10 cellular contexts compared by ENCODE assay signal in the genomic region with DNA sequence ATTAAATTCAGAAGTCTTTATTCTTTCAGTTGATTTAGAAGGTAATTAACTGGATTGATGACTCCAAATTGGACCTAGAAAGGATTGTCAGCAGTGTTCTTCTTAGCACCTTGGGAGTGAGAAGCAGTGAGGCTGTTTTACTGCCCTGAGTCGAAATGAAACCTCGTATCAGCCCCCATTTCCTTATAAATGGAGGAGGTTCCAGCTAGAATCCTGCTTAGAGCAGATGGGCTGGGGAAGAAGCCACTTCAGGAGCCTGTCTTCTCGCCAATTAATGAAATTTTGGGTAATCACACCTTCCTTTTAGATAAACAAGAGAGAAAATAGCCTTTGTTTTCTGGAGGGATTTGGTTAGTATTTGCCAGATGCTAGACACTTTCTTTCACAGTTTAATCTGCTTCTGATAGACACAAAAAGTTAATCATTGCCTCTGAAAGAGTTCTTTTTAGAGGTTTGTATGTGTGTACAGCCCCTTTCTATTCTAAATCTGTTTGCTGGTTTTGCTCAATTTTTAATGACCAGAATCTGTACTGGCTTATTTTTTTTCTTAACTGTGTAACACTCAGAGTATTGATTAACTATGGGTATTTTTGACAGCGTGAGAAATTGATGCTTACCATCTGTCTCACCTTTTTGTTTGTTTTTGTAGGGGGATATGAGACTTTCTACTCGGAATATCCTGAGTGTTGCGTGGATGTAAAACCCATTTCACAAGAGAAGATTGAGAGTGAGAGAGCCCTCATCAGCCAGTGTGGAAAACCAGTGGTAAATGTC. TPM values are rescaled to one million over a fixed set of nuclear protein-coding genes. Genes with fewer than 3 reads are reported as not detected.
DNase-seq lines count a peak whose midpoint lies in the region; ATAC-seq and TF ChIP-seq lines count a peak whose summit lies in the region.
"Had no signal": no experiment of that assay in that cellular context is flagged by ENCODE, and none has a peak within 500 bp of the region (broad histone marks: within the 10 kb centered on the region; RNA-seq: fewer than 3 reads in every experiment).

No MANE protein-coding gene starts in this region.

- no peaks in the 10 kb centered on the region for H3K27me3 Mint-ChIP-seq in activated naive CD4-positive, alpha-beta T cell treated with anti-CD3 and anti-CD28 coated beads for 36 hours (ENCODE audit: low read depth)

- peaks cover 77% of the 10 kb centered on the region for H3K36me3 Mint-ChIP-seq in activated naive CD4-positive, alpha-beta T cell treated with anti-CD3 and anti-CD28 coated beads for 36 hours (ENCODE audit: low read depth)
- H3K36me3 Mint-ChIP-seq: mesothelial cell of epicardium had no signal

- intact Hi-C loops in activated naive CD4-positive, alpha-beta T cell treated with anti-CD3 and anti-CD28 coated beads for 36 hours (cut with micrococcal nuclease): loop anchor here (2.0 to 5.0 kb wide), 3 partner anchors 275 to 495 kb away; partner anchors contain the start of gene ADD3
- intact Hi-C loops in thyroid gland (cut with DNase I): no loop called here

- TF ChIP-seq CTCF in VCaP (conservative IDR thresholded peaks at IDR 0.05): no peak
- no peak for TF ChIP-seq CTCF in fibroblast of pulmonary artery (IDR thresholded peaks at IDR 0.05; ENCODE audit: low read length, missing control alignments)
- no peak for TF ChIP-seq CTCF in thyroid gland (IDR thresholded peaks at IDR 0.05)

- no peaks in the 10 kb centered on the region for H3K9me3 Mint-ChIP-seq in activated naive CD4-positive, alpha-beta T cell treated with anti-CD3 and anti-CD28 coated beads for 36 hours
- H3K9me3 Mint-ChIP-seq: mesothelial cell of epicardium had no signal

- peak overlapping the region; percentile 85 for H3K27ac Mint-ChIP-seq in activated naive CD4-positive, alpha-beta T cell treated with anti-CD3 and anti-CD28 coated beads for 36 hours

- TF ChIP-seq POLR2A in thyroid gland (IDR thresholded peaks at IDR 0.05): no peak

- no peaks in the 10 kb centered on the region for H3K9me3 ChIP-seq in thyroid gland

- H3K4me3 Mint-ChIP-seq in activated naive CD4-positive, alpha-beta T cell treated with anti-CD3 and anti-CD28 coated beads for 36 hours: peak overlapping the region; percentile 97
- H3K4me3 Mint-ChIP-seq: mesothelial cell of epicardium had no signal

- peaks cover 72% of the 10 kb centered on the region for H3K4me1 Mint-ChIP-seq in activated naive CD4-positive, alpha-beta T cell treated with anti-CD3 and anti-CD28 coated beads for 36 hours (ENCODE audit: low read depth)

- H3K36me3 ChIP-seq in thyroid gland: peaks cover under 1 to 1% of the 10 kb centered on the region in 2 donors

- H3K27me3 ChIP-seq in thyroid gland: no peaks in the 10 kb centered on the region

- peaks cover 38 to 64% of the 10 kb centered on the region in 2 donors for H3K4me1 ChIP-seq in thyroid gland

- peak overlapping the region; percentile 63 for H3K27ac ChIP-seq in VCaP
- H3K27ac ChIP-seq in thyroid gland: peak overlapping the region in 2 of 3 donors; percentile 60 to 61

- CTCF ChIA-PET in activated naive CD4-positive, alpha-beta T cell treated with anti-CD3 and anti-CD28 coated beads for 36 hours (lab: Charles Lee): interaction anchor here (0.7 to 6.0 kb wide), 8 partner anchors 11 to 197 kb away, joined by 3 to 64 read pairs (median 12); partner anchors contain the start of gene SMNDC1

- 76 to 89% methylated on average over 6 of the region's 6 CpGs for WGBS in thyroid gland, 2 donors

- DNase-seq in activated naive CD4-positive, alpha-beta T cell treated with anti-CD3 and anti-CD28 coated beads for 36 hours: peak; percentile 43
- DNase-seq in activated naive CD4-positive, alpha-beta T cell treated with anti-CD3 and anti-CD28 coated beads, Interleukin-2, amount 50 U/mL, for 16 hours: no peak
- DNase-seq in fibroblast of pulmonary artery (ENCODE audit: low read depth): peak; percentile 10
- no peak for DNase-seq in thyroid gland
- no peak for DNase-seq in NCI-H345 treated with DMSO at 0.1 percent for 48 hours (lab: John Stamatoyannopoulos, UW; ENCODE audit: unreplicated experiment)
- DNase-seq in NCI-H187 (lab: John Stamatoyannopoulos, UW): no peak
- DNase-seq: NCI-H526 treated with DMSO at 0.1 percent for 48 hours had no signal

- ATAC-seq in GM19351 (IDR thresholded peaks at IDR 0.05; ENCODE audit: unreplicated experiment): no peak

- H3K4me3 ChIP-seq in fibroblast of pulmonary artery (replicated peaks; ENCODE audit: low read depth, low read length) (no peak overlapping the region), thyroid gland (replicated peaks in 1 of 3) (no peak overlapping the region)

RNA-seq across cellular contexts. Expression of gene DUSP5, which starts 4.6 kb away (rescaled TPM):
- total RNA-seq in activated naive CD4-positive, alpha-beta T cell treated with anti-CD3 and anti-CD28 coated beads for 36 hours: 10 to 100 TPM; 51.0 to 53.5 TPM
- 10 to 100 TPM in 1 of 4 donors, 1 to 10 TPM in 3; 2.1 to 14.2 (median 7.1) TPM for total RNA-seq in thyroid gland

Comparison
In these comparisons a context has a peak if more than half of its experiments do, and no peak if none do; other contexts are left out.
1. DNase-seq: peak in activated naive CD4-positive, alpha-beta T cell treated with anti-CD3 and anti-CD28 coated beads for 36 hours (single experiment) and fibroblast of pulmonary artery (single experiment); none in activated naive CD4-positive, alpha-beta T cell treated with anti-CD3 and anti-CD28 coated beads, Interleukin-2, amount 50 U/mL, for 16 hours (single experiment), thyroid gland (0 of 2), NCI-H345 treated with DMSO at 0.1 percent for 48 hours (single experiment) and NCI-H187 (0 of 2).